8 cellular contexts compared by ENCODE assay signal in genomic region chr13:31424130-31424729, GRCh38.
A peak's percentile ranks its signal among the peaks of the same experiment; 100 is the strongest.
DNase-seq lines count a peak whose midpoint lies in the region; ATAC-seq, FAIRE-seq and TF ChIP-seq lines count a peak whose summit lies in the region.

No MANE protein-coding gene starts in this region.

- H3K36me3 ChIP-seq in K562 (ENCODE audit: control insufficient read depth, insufficient read depth, low read length) (no peaks in the 10 kb centered on the region), iPS DF 6.9 (ENCODE audit: control insufficient read depth, insufficient read depth, low read length) (no peaks in the 10 kb centered on the region)

- no peak overlapping the region for H3K9ac ChIP-seq in K562 (ENCODE audit: insufficient read depth in 1 of 2, low read depth in 2 of 2, low read length in 2 of 2)

- in situ Hi-C loops in K562 (cut with MboI), result loop anchor here (10.0 kb wide), 1 partner anchor 189 kb away; no protein-coding TSS in a partner anchor

- H3K4me2 ChIP-seq in K562 (ENCODE audit: insufficient read depth, low read length), result no peak overlapping the region

- TF ChIP-seq CTCF in 22Rv1 (IDR thresholded peaks at IDR 0.05) (peak; percentile 95), K562 (IDR thresholded peaks at IDR 0.05 in 2 of 3, conservative IDR thresholded peaks at IDR 0.05 in 1 of 3; ENCODE audit: insufficient read depth in 2 of 3, low read depth in 1 of 3, low read length in 3 of 3) (peak; percentile 74 to 78 (median 76))

- peak; percentile 100 for ATAC-seq in HG02759 (IDR thresholded peaks at IDR 0.05; ENCODE audit: unreplicated experiment)
- peak; percentile 98 for ATAC-seq in K562

- POLR2A ChIA-PET in K562 (lab: Yijun Ruan, JAX), result interaction anchor here (0.7 kb wide), 2 partner anchors 309 to 511 kb away, joined by 3 read pairs; no protein-coding TSS in a partner anchor

- no peak overlapping the region for H3K4me3 ChIP-seq in K562
- H3K4me3 ChIP-seq in iPS DF 6.9 (ENCODE audit: low read length), result no peak overlapping the region

- H3K9me3 ChIP-seq in K562 (replicated peaks; ENCODE audit: control insufficient read depth, insufficient read depth, low read depth, low read length), result no peaks in the 10 kb centered on the region
- no peaks in the 10 kb centered on the region for H3K9me3 ChIP-seq in iPS DF 6.9 (ENCODE audit: control insufficient read depth, insufficient read depth, low read length)

- H3K4me1 ChIP-seq in K562 (replicated peaks in 1 of 2; ENCODE audit: control insufficient read depth in 2 of 2, insufficient read depth in 2 of 2, low read length in 2 of 2), result no peaks in the 10 kb centered on the region
- H3K4me1 ChIP-seq in iPS DF 6.9 (ENCODE audit: control insufficient read depth, insufficient read depth, low read length), result no peaks in the 10 kb centered on the region

- DNase-seq in GM12892 (ENCODE audit: insufficient read length) (peak; percentile 15), NCI-H1105 (lab: John Stamatoyannopoulos, UW) (peak; percentile 58), T-helper 1 cell (peak; percentile 4 to 61 (median 16)), K562 (ENCODE audit: extremely low read depth in 1 of 4, low spot score in 3 of 4) (peak; percentile 43 to 69 (median 56)), iPS DF 6.9 (ENCODE audit: low read depth, low spot score) (peak; percentile 63)
- peak; percentile 32 for DNase-seq in stimulated activated CD4-positive, alpha-beta T cell treated with anti-CD3 and anti-CD28 coated beads, Interleukin-12 subunit alpha, Interleukin-12 subunit beta, amount 100 ng/mL, for 4 hours

- no peaks in the 10 kb centered on the region for H3K79me2 ChIP-seq in K562 (ENCODE audit: control insufficient read depth, insufficient read depth, low read length)

- TF ChIP-seq RAD21 in K562 (CRISPR knock-in tag; conservative IDR thresholded peaks at IDR 0.05 in 1 of 2, IDR thresholded peaks at IDR 0.05 in 1 of 2), result peak; percentile 56 to 72

- no peaks in the 10 kb centered on the region for H3K9me1 ChIP-seq in K562 (ENCODE audit: control insufficient read depth, insufficient read depth, low read length)

- H3K27ac ChIP-seq in 22Rv1, result no peak overlapping the region
- H3K27ac ChIP-seq in K562 (ENCODE audit: extremely low read depth, low read depth, low read length), result no peak overlapping the region
- no peak overlapping the region for H3K27ac ChIP-seq in iPS DF 6.9 (ENCODE audit: low read length)

- TF ChIP-seq POLR2A in GM12892 (IDR thresholded peaks at IDR 0.05; ENCODE audit: low read depth, low read length), result no peak
- TF ChIP-seq POLR2A in K562 (conservative IDR thresholded peaks at IDR 0.05), result no peak

- H3K27me3 ChIP-seq in K562 (ENCODE audit: control insufficient read depth in 2 of 2, insufficient read depth in 2 of 2, low read length in 2 of 2) (no peaks in the 10 kb centered on the region; a peak in 1 of 5 replicates), iPS DF 6.9 (ENCODE audit: control insufficient read depth, insufficient read depth, low read length) (no peaks in the 10 kb centered on the region)

- CTCF ChIA-PET in K562 (lab: Yijun Ruan, JAX; ENCODE audit: low intra/inter-chr PET ratio), result interaction anchor here (1.7 kb wide), 1 partner anchor 188 kb away, joined by 6 read pairs; no protein-coding TSS in a partner anchor

- FAIRE-seq in GM12892 (lab: Jason Lieb, UNC), result no peak
- FAIRE-seq in K562 (lab: Jason Lieb, UNC), result peak; percentile 78

- intact Hi-C loops in K562 (cut with micrococcal nuclease), result loop anchor here (1.0 to 10.0 kb wide), 2 partner anchors 188 to 229 kb away; partner anchors contain the start of gene B3GLCT

- no TSS peak for BruUV-seq in K562 (replicated peaks; lab: Mats Ljungman, UMichigan)

- 0 out of 2 replicates have a peak overlapping the region, but pooled peaks have one; percentile 49 for H2AFZ ChIP-seq in K562 (ENCODE audit: low read depth, low read length)

- H4K20me1 ChIP-seq in K562 (replicated peaks; ENCODE audit: control insufficient read depth, insufficient read depth, low read length), result no peaks in the 10 kb centered on the region

- WGBS in K562 (ENCODE audit: insufficient coverage, low coverage, missing lambda C conversion rate), result 0% methylated on average over 1 of the region's 6 CpGs
- no CpG with 5 or more reads among the region's 6 CpGs for WGBS in iPS DF 6.9 (ENCODE audit: insufficient coverage, insufficient read length)

- TF ChIP-seq EP300 in K562 (IDR thresholded peaks at IDR 0.05; ENCODE audit: low read length), result no peak

TF ChIP-seq in K562, 482 proteins besides CTCF, POLR2A, EP300 and RAD21:
- TF ChIP-seq SMC3 (conservative IDR thresholded peaks at IDR 0.05; ENCODE audit: insufficient read depth, low read depth, low read length) (peak; percentile 62; the same call in 1 of the 2 replicates), ZNF707 (CRISPR knock-in tag; conservative IDR thresholded peaks at IDR 0.05) (no peak)
